ENCODE assay signal across 8 cellular contexts in genomic region chr15:72306211-72306785, GRCh38. TPM values are rescaled to one million over a fixed set of nuclear protein-coding genes. Genes with fewer than 3 reads are reported as not detected.
DNase-seq lines count a peak whose midpoint lies in the region; ATAC-seq, FAIRE-seq and TF ChIP-seq lines count a peak whose summit lies in the region.
"Had no signal": no experiment of that assay in that cellular context is flagged by ENCODE, and none has a peak within 500 bp of the region (broad histone marks: within the 10 kb centered on the region; RNA-seq: fewer than 3 reads in every experiment).

No MANE protein-coding gene starts in this region.

- no peaks in the 10 kb centered on the region; the same call in 1 of the 2 replicates for H3K27me3 ChIP-seq in SJCRH30
- peaks cover 8% of the 10 kb centered on the region for H3K27me3 ChIP-seq in astrocyte (ENCODE audit: insufficient read depth, low read length)

- H3K36me3 ChIP-seq in SJCRH30 (no peaks in the 10 kb centered on the region), astrocyte (ENCODE audit: insufficient read depth, low read length) (no peaks in the 10 kb centered on the region)

- no peak for FAIRE-seq in astrocyte (lab: Jason Lieb, UNC)

- peak; percentile 66 to 85 for ATAC-seq in natural killer cell treated with Interleukin-12 subunit alpha and Interleukin-12 subunit beta and Interleukin-15 and Interleukin-18, amount 100 ng/mL, for 72 hours
- no peak for ATAC-seq in HG02884 (IDR thresholded peaks at IDR 0.05; ENCODE audit: unreplicated experiment)
- ATAC-seq in GM19467 (IDR thresholded peaks at IDR 0.05; ENCODE audit: unreplicated experiment): no peak

- no peak overlapping the region for H2AFZ ChIP-seq in astrocyte (ENCODE audit: low read depth, low read length)

- H3K36me3 Mint-ChIP-seq in astrocyte (ENCODE audit: low read depth, unreplicated experiment): peaks cover 4% of the 10 kb centered on the region
- no peaks in the 10 kb centered on the region for H3K36me3 Mint-ChIP-seq in natural killer cell treated with Interleukin-12 subunit alpha and Interleukin-12 subunit beta and Interleukin-15 and Interleukin-18, amount 100 ng/mL, for 72 hours

- H3K27ac ChIP-seq in SJCRH30 (no peak overlapping the region), astrocyte (ENCODE audit: low read depth, low read length) (no peak overlapping the region)
- H3K27ac ChIP-seq: KMS-11 had no signal

- DNase-seq in Kasumi-1 (lab: John Stamatoyannopoulos, UW): peak; percentile 10 to 40
- DNase-seq in SJCRH30: peak; percentile 26
- DNase-seq in astrocyte (ENCODE audit: low read depth): peak; percentile 29
- DNase-seq in natural killer cell treated with Interleukin-12 subunit alpha and Interleukin-12 subunit beta and Interleukin-15 and Interleukin-18, amount 100 ng/mL, for 72 hours (ENCODE audit: low spot score): peak; percentile 80
- DNase-seq in NCI-H526 treated with DMSO at 0.1 percent for 48 hours (lab: John Stamatoyannopoulos, UW): no peak

- H3K4me3 ChIP-seq in SJCRH30: no peak overlapping the region
- H3K4me3 ChIP-seq in astrocyte (ENCODE audit: insufficient read depth, low read depth, low read length): no peak overlapping the region

- H3K4me2 ChIP-seq in astrocyte (ENCODE audit: low read length): no peak overlapping the region
- H3K4me2 ChIP-seq: KMS-11 had no signal

- H3K4me1 Mint-ChIP-seq in astrocyte (ENCODE audit: low read depth, unreplicated experiment): peaks cover 5% of the 10 kb centered on the region
- H3K4me1 Mint-ChIP-seq in natural killer cell treated with Interleukin-12 subunit alpha and Interleukin-12 subunit beta and Interleukin-15 and Interleukin-18, amount 100 ng/mL, for 72 hours (ENCODE audit: low read depth in 2 of 2): peaks cover 14 to 15% of the 10 kb centered on the region in 2 donors

- H3K27ac Mint-ChIP-seq in astrocyte (ENCODE audit: unreplicated experiment): no peak overlapping the region
- peak overlapping the region in 1 of 2 donors; percentile 14 for H3K27ac Mint-ChIP-seq in natural killer cell treated with Interleukin-12 subunit alpha and Interleukin-12 subunit beta and Interleukin-15 and Interleukin-18, amount 100 ng/mL, for 72 hours

- H3K9ac ChIP-seq in astrocyte (ENCODE audit: low read length): no peak overlapping the region
- H3K9ac ChIP-seq: KMS-11 had no signal

- no peaks in the 10 kb centered on the region; the same call in 1 of the 2 replicates for H3K4me1 ChIP-seq in SJCRH30
- peaks cover 9% of the 10 kb centered on the region for H3K4me1 ChIP-seq in astrocyte (ENCODE audit: insufficient read depth, low read length)

- H4K20me1 ChIP-seq in astrocyte (ENCODE audit: insufficient read depth, low read length): no peaks in the 10 kb centered on the region

- peaks cover 5% of the 10 kb centered on the region for H3K9me3 Mint-ChIP-seq in astrocyte (ENCODE audit: unreplicated experiment)
- H3K9me3 Mint-ChIP-seq in natural killer cell treated with Interleukin-12 subunit alpha and Interleukin-12 subunit beta and Interleukin-15 and Interleukin-18, amount 100 ng/mL, for 72 hours: no peaks in the 10 kb centered on the region

- TF ChIP-seq CTCF in astrocyte (IDR thresholded peaks at IDR 0.05; ENCODE audit: insufficient read depth, low read depth, low read length): no peak

- peaks cover 68% of the 10 kb centered on the region for H3K27me3 Mint-ChIP-seq in astrocyte (ENCODE audit: low read depth, unreplicated experiment)
- H3K27me3 Mint-ChIP-seq in natural killer cell treated with Interleukin-12 subunit alpha and Interleukin-12 subunit beta and Interleukin-15 and Interleukin-18, amount 100 ng/mL, for 72 hours: no peaks in the 10 kb centered on the region

- no peak overlapping the region for H3K4me3 Mint-ChIP-seq in astrocyte (ENCODE audit: unreplicated experiment)
- H3K4me3 Mint-ChIP-seq in natural killer cell treated with Interleukin-12 subunit alpha and Interleukin-12 subunit beta and Interleukin-15 and Interleukin-18, amount 100 ng/mL, for 72 hours: no peak overlapping the region

- H3K9me3 ChIP-seq in SJCRH30 (replicated peaks) (no peaks in the 10 kb centered on the region), astrocyte (ENCODE audit: insufficient read depth, low read depth, low read length) (no peaks in the 10 kb centered on the region)

- no peaks in the 10 kb centered on the region for H3K79me2 ChIP-seq in astrocyte (ENCODE audit: insufficient read depth, low read length)

RNA-seq across cellular contexts. Expression of gene CELF6, which starts 13.7 kb away (rescaled TPM):
- 0.05 TPM in 1 of 2 replicates, not detected in the other for total RNA-seq in SJCRH30 (2014; rRNA removed; shearing (Covaris generic))
- total RNA-seq in astrocyte: 0.41 TPM in 1 of 2 replicates, not detected in the other
- under 1 TPM; 0.92 to 1.00 TPM for total RNA-seq in natural killer cell treated with Interleukin-12 subunit alpha and Interleukin-12 subunit beta and Interleukin-15 and Interleukin-18, amount 100 ng/mL, for 72 hours

RNA-seq across cellular contexts. Expression of gene PARP6, which starts 33.9 kb away (rescaled TPM):
- total RNA-seq in SJCRH30 (2014; rRNA removed; shearing (Covaris generic)): 36.1 and 52.5 TPM in 2 replicates
- total RNA-seq in astrocyte: 49.9 and 62.7 TPM in 2 replicates
- total RNA-seq in natural killer cell treated with Interleukin-12 subunit alpha and Interleukin-12 subunit beta and Interleukin-15 and Interleukin-18, amount 100 ng/mL, for 72 hours: 10 to 100 TPM; 48.5 to 80.9 TPM

Comparison
In these comparisons a context has a peak if more than half of its experiments do, and no peak if none do; other contexts are left out.
1. ATAC-seq: peak in natural killer cell treated with Interleukin-12 subunit alpha and Interleukin-12 subunit beta and Interleukin-15 and Interleukin-18, amount 100 ng/mL, for 72 hours (2 of 2); none in HG02884 (single experiment) and GM19467 (single experiment).